In the genomic region with DNA sequence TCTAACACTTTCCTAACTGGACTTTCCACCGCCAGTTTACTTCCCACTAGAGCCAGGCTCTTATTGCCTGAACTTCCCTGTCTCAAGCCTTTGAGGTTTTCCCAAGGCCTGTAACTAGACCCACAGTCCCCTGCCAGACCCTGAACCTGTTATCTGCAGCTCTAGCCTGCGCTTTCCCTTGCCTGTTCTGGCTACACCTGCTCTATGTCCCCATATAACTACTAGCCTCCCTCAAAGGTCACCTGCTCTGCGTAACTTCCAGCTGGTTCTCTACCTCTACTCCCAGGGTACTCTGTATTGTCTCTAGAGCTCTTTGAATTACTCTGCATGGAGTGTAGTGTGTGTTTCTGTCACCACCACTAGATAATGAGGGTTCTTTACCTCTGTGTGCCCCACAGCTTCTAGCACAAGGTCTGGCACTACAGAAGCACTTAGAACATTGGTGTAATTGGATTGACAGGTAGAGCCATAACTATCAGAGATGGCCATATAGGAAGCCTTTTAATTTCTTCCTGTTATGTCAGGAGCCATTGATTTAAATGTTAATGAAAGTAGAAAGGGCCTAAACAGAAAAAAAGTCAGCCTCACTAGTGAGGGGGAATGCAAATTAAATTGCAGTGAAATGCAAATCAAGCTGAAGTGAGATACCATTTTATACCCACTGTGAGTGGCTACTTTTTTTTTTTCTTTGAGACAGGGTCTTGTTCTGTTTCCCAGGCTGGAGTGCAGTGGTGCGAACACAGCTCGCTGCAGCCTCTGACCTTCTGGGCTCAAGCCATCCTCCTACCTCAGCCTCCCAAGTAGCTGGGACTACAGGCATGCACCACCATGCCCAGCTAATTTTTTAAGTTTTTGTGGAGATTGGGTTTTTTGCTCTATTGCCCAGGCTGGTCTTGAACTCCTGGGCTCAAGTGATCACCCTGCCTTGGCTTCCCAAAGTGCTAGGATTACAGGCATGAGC, we compare ENCODE assay signal across 28 cellular contexts. TPM values are rescaled to one million over a fixed set of nuclear protein-coding genes. Genes with fewer than 3 reads are reported as not detected.
DNase-seq lines count a peak whose midpoint lies in the region; ATAC-seq, FAIRE-seq and TF ChIP-seq lines count a peak whose summit lies in the region.
"Had no signal": no experiment of that assay in that cellular context is flagged by ENCODE, and none has a peak within 500 bp of the region (broad histone marks: within the 10 kb centered on the region; RNA-seq: fewer than 3 reads in every experiment).

No MANE protein-coding gene starts in this region.

- H3K4me3 Mint-ChIP-seq in MCF 10A (ENCODE audit: unreplicated experiment) (no peak overlapping the region), H9 (no peak overlapping the region; a peak in 1 of 5 replicates), osteocyte (ENCODE audit: unreplicated experiment) (no peak overlapping the region)
- H3K4me3 Mint-ChIP-seq: activated naive CD4-positive, alpha-beta T cell treated with anti-CD3 and anti-CD28 coated beads, Interleukin-2, amount 10 ng/mL, durations not matched to agents 7 days and 5 days; neural progenitor cell; T-helper 1 cell treated with Interleukin-12 subunit alpha and Interleukin-12 subunit beta and Interleukin-4 antibody, amounts not matched to agents 30 μg/mL and 1 μg/mL, for 36 hours; type B pancreatic cell had no signal

- H3K27me3 ChIP-seq in mammary epithelial cell (ENCODE audit: insufficient read depth, low read length), result no peaks in the 10 kb centered on the region
- H3K27me3 ChIP-seq in H9 (ENCODE audit: insufficient read depth, low read length), result no peaks in the 10 kb centered on the region
- no peaks in the 10 kb centered on the region for H3K27me3 ChIP-seq in K562 (ENCODE audit: control insufficient read depth in 2 of 2, insufficient read depth in 2 of 2, low read length in 2 of 2)
- H3K27me3 ChIP-seq in pancreas, result no peaks in the 10 kb centered on the region
- H3K27me3 ChIP-seq: breast epithelium, colonic mucosa, esophagus muscularis mucosa, neural progenitor cell had no signal

- peaks cover 89% of the 10 kb centered on the region for H3K36me3 Mint-ChIP-seq in MCF 10A (ENCODE audit: insufficient read depth, unreplicated experiment)
- H3K36me3 Mint-ChIP-seq in H9 (ENCODE audit: insufficient read depth in 1 of 3, low read depth in 3 of 3), result peaks cover 11 to 30% (median 26%) of the 10 kb centered on the region in 3 experiments; a peak in 6 of 7 replicates
- H3K36me3 Mint-ChIP-seq in osteocyte (ENCODE audit: unreplicated experiment), result peaks cover 46% of the 10 kb centered on the region

- no peak overlapping the region for H4K8ac ChIP-seq in H9 (replicated peaks; ENCODE audit: insufficient read length, low read depth, low read length)

- H4K5ac ChIP-seq in H9 (ENCODE audit: insufficient read length, low read depth, low read length), result no peak overlapping the region

- H3K18ac ChIP-seq in H9 (ENCODE audit: insufficient read length, low read depth, low read length), result no peak overlapping the region

- H3K4me3 ChIP-seq in mammary epithelial cell (replicated peaks in 1 of 3; ENCODE audit: insufficient read depth in 1 of 3, low read depth in 2 of 3, low read length in 3 of 3) (no peak overlapping the region), K562 (no peak overlapping the region), pancreas (no peak overlapping the region), coronary artery (no peak overlapping the region)
- H3K4me3 ChIP-seq: breast epithelium, colonic mucosa, esophagus muscularis mucosa, neural progenitor cell had no signal

- no peak overlapping the region for H3K56ac ChIP-seq in H9 (ENCODE audit: insufficient read length, low read depth, low read length)

- H3T11ph ChIP-seq in H9 (ENCODE audit: low read length), result no peak overlapping the region

- in situ Hi-C loops in mammary epithelial cell (cut with MboI; ENCODE audit: low sequenced_read_pairs in 2 of 2), result loop anchor here in 1 of 2 donors (10.0 kb wide), 1 partner anchor 147 kb away; no protein-coding TSS in a partner anchor
- in situ Hi-C loops in K562 (cut with MboI), result loop anchor here (10.0 to 25.0 kb wide), 2 partner anchors 457 to 1036 kb away; no protein-coding TSS in a partner anchor

- TF ChIP-seq POLR2A in K562 (conservative IDR thresholded peaks at IDR 0.05), result peak; percentile 51; the same call in 1 of the 2 replicates

- no peak for TF ChIP-seq RAD21 in K562 (CRISPR knock-in tag; conservative IDR thresholded peaks at IDR 0.05 in 1 of 2, IDR thresholded peaks at IDR 0.05 in 1 of 2)

- H3K27me3 Mint-ChIP-seq in MCF 10A (ENCODE audit: insufficient read depth, unreplicated experiment), result no peaks in the 10 kb centered on the region
- H3K27me3 Mint-ChIP-seq in H9 (ENCODE audit: low read depth), result no peaks in the 10 kb centered on the region; the same call in 1 of the 2 replicates
- no peaks in the 10 kb centered on the region for H3K27me3 Mint-ChIP-seq in osteocyte (ENCODE audit: unreplicated experiment)
- H3K27me3 Mint-ChIP-seq: activated naive CD4-positive, alpha-beta T cell treated with anti-CD3 and anti-CD28 coated beads, Interleukin-2, amount 10 ng/mL, durations not matched to agents 7 days and 5 days; progenitor cell of endocrine pancreas; type B pancreatic cell had no signal

- H3K27ac ChIP-seq in mammary epithelial cell (ENCODE audit: insufficient read depth, low read depth, low read length), result no peak overlapping the region
- peak overlapping the region; percentile 33 for H3K27ac ChIP-seq in H9 (ENCODE audit: insufficient read length, low read depth, low read length)
- H3K27ac ChIP-seq in K562 (ENCODE audit: extremely low read depth, low read depth, low read length), result no peak overlapping the region
- H3K27ac ChIP-seq in pancreas, result no peak overlapping the region
- H3K27ac ChIP-seq in coronary artery, result no peak overlapping the region
- H3K27ac ChIP-seq: breast epithelium, colonic mucosa, esophagus muscularis mucosa, HL-60, neural progenitor cell had no signal

- no peak overlapping the region for H2BK120ac ChIP-seq in H9 (ENCODE audit: low read depth, low read length, poor library complexity, severe bottlenecking)

- H2BK20ac ChIP-seq in H9 (ENCODE audit: low read depth, low read length, poor library complexity, severe bottlenecking), result no peak overlapping the region

- no peak overlapping the region for H3K23ac ChIP-seq in H9 (ENCODE audit: insufficient read length, low read depth, low read length)

- no peak; the same call in 2 of the 3 replicates for ATAC-seq in K562
- ATAC-seq in HG03159 (IDR thresholded peaks at IDR 0.05; ENCODE audit: unreplicated experiment), result no peak
- no peak for ATAC-seq in pancreas

- H3K14ac ChIP-seq in H9 (ENCODE audit: insufficient read depth, low read length), result no peak overlapping the region

- H3K79me2 ChIP-seq in mammary epithelial cell (ENCODE audit: insufficient read depth, low read length), result peaks cover 40% of the 10 kb centered on the region
- H3K79me2 ChIP-seq in H9 (ENCODE audit: insufficient read depth, low read length), result no peaks in the 10 kb centered on the region
- H3K79me2 ChIP-seq in K562 (ENCODE audit: control insufficient read depth, insufficient read depth, low read length), result no peaks in the 10 kb centered on the region

- H3K4me1 Mint-ChIP-seq in MCF 10A (ENCODE audit: insufficient read depth, unreplicated experiment) (peaks cover 5% of the 10 kb centered on the region), H9 (peaks cover 15 to 25% of the 10 kb centered on the region in 2 experiments), osteocyte (ENCODE audit: unreplicated experiment) (no peaks in the 10 kb centered on the region)
- H3K4me1 Mint-ChIP-seq: activated naive CD4-positive, alpha-beta T cell treated with anti-CD3 and anti-CD28 coated beads, Interleukin-2, amount 10 ng/mL, durations not matched to agents 7 days and 5 days; neural progenitor cell had no signal

- H3K9me3 Mint-ChIP-seq in MCF 10A (ENCODE audit: unreplicated experiment) (no peaks in the 10 kb centered on the region), H9 (no peaks in the 10 kb centered on the region), osteocyte (ENCODE audit: unreplicated experiment) (no peaks in the 10 kb centered on the region)
- H3K9me3 Mint-ChIP-seq: activated naive CD4-positive, alpha-beta T cell treated with anti-CD3 and anti-CD28 coated beads, Interleukin-2, amount 10 ng/mL, durations not matched to agents 7 days and 5 days; neural progenitor cell; T-helper 1 cell treated with Interleukin-12 subunit alpha and Interleukin-12 subunit beta and Interleukin-4 antibody, amounts not matched to agents 30 μg/mL and 1 μg/mL, for 36 hours; type B pancreatic cell had no signal

- TF ChIP-seq EP300 in K562 (IDR thresholded peaks at IDR 0.05; ENCODE audit: low read length), result no peak

- CTCF ChIA-PET in MCF 10A (lab: Yijun Ruan, JAX), result interaction anchor here (0.6 to 1.5 kb wide), 5 partner anchors 9 to 701 kb away, joined by 3 to 5 read pairs (median 3); no protein-coding TSS in a partner anchor
- CTCF ChIA-PET in mammary epithelial cell (lab: Charles Lee; ENCODE audit: low non-redundant PET), result no interaction called here
- CTCF ChIA-PET in K562 (lab: Yijun Ruan, JAX; ENCODE audit: low intra/inter-chr PET ratio), result no interaction called here

- TF ChIP-seq CTCF in MCF 10A (IDR thresholded peaks at IDR 0.05; ENCODE audit: unreplicated experiment), result no peak
- no peak for TF ChIP-seq CTCF in mammary epithelial cell (conservative IDR thresholded peaks at IDR 0.05 in 1 of 2, IDR thresholded peaks at IDR 0.05 in 1 of 2; ENCODE audit: extremely low read depth in 1 of 2, insufficient read depth in 1 of 2, low read depth in 1 of 2, low read length in 2 of 2)
- TF ChIP-seq CTCF in H9 (conservative IDR thresholded peaks at IDR 0.05), result no peak
- no peak for TF ChIP-seq CTCF in K562 (IDR thresholded peaks at IDR 0.05 in 2 of 3, conservative IDR thresholded peaks at IDR 0.05 in 1 of 3; ENCODE audit: insufficient read depth in 2 of 3, low read depth in 1 of 3, low read length in 3 of 3)
- no peak for TF ChIP-seq CTCF in osteocyte (IDR thresholded peaks at IDR 0.05)
- no peak for TF ChIP-seq CTCF in pancreas (IDR thresholded peaks at IDR 0.05)
- TF ChIP-seq CTCF in coronary artery (IDR thresholded peaks at IDR 0.05), result no peak

- H3K36me3 ChIP-seq in mammary epithelial cell (ENCODE audit: insufficient read depth, low read length) (peaks cover 47% of the 10 kb centered on the region), K562 (ENCODE audit: control insufficient read depth, insufficient read depth, low read length) (peaks cover 69% of the 10 kb centered on the region), pancreas (peaks cover 0 to 15% (median 10%) of the 10 kb centered on the region in 3 donors)
- H3K36me3 ChIP-seq: breast epithelium, colonic mucosa had no signal

- no peak overlapping the region for H2BK15ac ChIP-seq in H9 (ENCODE audit: low read depth, low read length)

- intact Hi-C loops in MCF 10A (cut with micrococcal nuclease), result no loop called here
- intact Hi-C loops in mammary epithelial cell (cut with micrococcal nuclease), result loop anchor here (10.0 kb wide), 1 partner anchor 753 kb away; the partner anchor contains the start of gene WASHC4
- intact Hi-C loops in K562 (cut with micrococcal nuclease), result loop anchor here (10.0 kb wide), 1 partner anchor 297 kb away; the partner anchor contains the start of gene GLT8D2
- intact Hi-C loops in pancreas (cut with DNase I), result no loop called here

- dilution Hi-C loops in mammary epithelial cell (cut with HindIII; ENCODE audit: low sequenced_read_pairs), result no loop called here

- no peak overlapping the region for H4K91ac ChIP-seq in H9 (ENCODE audit: insufficient read length, low read depth, low read length)

- H3K9ac ChIP-seq in mammary epithelial cell (ENCODE audit: insufficient read depth, low read length) (no peak overlapping the region), H9 (ENCODE audit: extremely low read depth, insufficient read length, low read length) (no peak overlapping the region), K562 (ENCODE audit: insufficient read depth in 1 of 2, low read depth in 2 of 2, low read length in 2 of 2) (no peak overlapping the region)
- H3K9ac ChIP-seq: neural progenitor cell had no signal

- H3K4me1 ChIP-seq in mammary epithelial cell (ENCODE audit: insufficient read depth, low read length) (no peaks in the 10 kb centered on the region), H9 (ENCODE audit: insufficient read depth, low read length) (peaks cover 9% of the 10 kb centered on the region), K562 (replicated peaks in 1 of 2; ENCODE audit: control insufficient read depth in 2 of 2, insufficient read depth in 2 of 2, low read length in 2 of 2) (no peaks in the 10 kb centered on the region), pancreas (no peaks in the 10 kb centered on the region)
- H3K4me1 ChIP-seq: breast epithelium, colonic mucosa, esophagus muscularis mucosa, neural progenitor cell had no signal

- no peaks in the 10 kb centered on the region for H3K23me2 ChIP-seq in H9 (ENCODE audit: insufficient read length, low read depth, low read length, poor library complexity, severe bottlenecking)

- BruUV-seq in MCF 10A (replicated peaks; lab: Mats Ljungman, UMichigan) (no TSS peak), mammary epithelial cell (replicated peaks; lab: Mats Ljungman, UMichigan) (no TSS peak), K562 (replicated peaks; lab: Mats Ljungman, UMichigan) (no TSS peak)

- no peak overlapping the region for H2BK12ac ChIP-seq in H9 (ENCODE audit: insufficient read length, low read depth, low read length)

- H3K79me1 ChIP-seq in H9 (ENCODE audit: insufficient read depth, low read depth, low read length, poor library complexity, severe bottlenecking), result no peaks in the 10 kb centered on the region

- H3K9me3 ChIP-seq in mammary epithelial cell (replicated peaks; ENCODE audit: insufficient read depth, low read length), result no peaks in the 10 kb centered on the region
- H3K9me3 ChIP-seq in H9 (ENCODE audit: control insufficient read depth, low read depth, low read length), result no peaks in the 10 kb centered on the region
- H3K9me3 ChIP-seq in K562 (replicated peaks; ENCODE audit: control insufficient read depth, insufficient read depth, low read depth, low read length), result no peaks in the 10 kb centered on the region
- no peaks in the 10 kb centered on the region for H3K9me3 ChIP-seq in pancreas
- H3K9me3 ChIP-seq: breast epithelium, colonic mucosa, esophagus muscularis mucosa had no signal

- no peak overlapping the region for H3K4ac ChIP-seq in H9 (ENCODE audit: low read depth, low read length)

- H2AFZ ChIP-seq in mammary epithelial cell (ENCODE audit: low read depth, low read length) (no peak overlapping the region), H9 (ENCODE audit: low read length) (no peak overlapping the region), K562 (ENCODE audit: low read depth, low read length) (no peak overlapping the region)
- H2AFZ ChIP-seq: neural progenitor cell had no signal

- no peak overlapping the region for H2BK5ac ChIP-seq in H9 (ENCODE audit: insufficient read length, low read length)

- H2AK5ac ChIP-seq in H9 (ENCODE audit: insufficient read length, low read length), result no peak overlapping the region

- no peaks in the 10 kb centered on the region for H4K20me1 ChIP-seq in mammary epithelial cell (ENCODE audit: insufficient read depth, low read length)
- no peaks in the 10 kb centered on the region for H4K20me1 ChIP-seq in H9 (ENCODE audit: control insufficient read depth, insufficient read depth, insufficient read length)
- no peaks in the 10 kb centered on the region; the same call in 1 of the 2 replicates for H4K20me1 ChIP-seq in K562 (replicated peaks; ENCODE audit: control insufficient read depth, insufficient read depth, low read length)

- POLR2A ChIA-PET in MCF 10A (lab: Yijun Ruan, JAX) (no interaction called here), K562 (lab: Yijun Ruan, JAX) (interaction anchor here (0.6 to 2.8 kb wide), 4 partner anchors 9 to 800 kb away, joined by 3 to 8 read pairs (median 3); no protein-coding TSS in a partner anchor)

- no peak for FAIRE-seq in K562 (lab: Jason Lieb, UNC)
- FAIRE-seq in pancreas (lab: Jason Lieb, UNC), result no peak
- FAIRE-seq: frontal cortex, RCC 7860 had no signal

- WGBS in mammary epithelial cell (ENCODE audit: low coverage, missing lambda C conversion rate), result 100% methylated on average over 5 of the region's 5 CpGs
- no CpG with 5 or more reads among the region's 5 CpGs for WGBS in H9 (ENCODE audit: extremely low coverage, insufficient read length, low lambda C conversion rate)
- WGBS in K562 (ENCODE audit: insufficient coverage, low coverage, missing lambda C conversion rate), result 99% methylated on average over 5 of the region's 5 CpGs
- 95% methylated on average over 5 of the region's 5 CpGs for WGBS in pancreas, 2 donors

- H3K4me2 ChIP-seq in mammary epithelial cell (ENCODE audit: insufficient read depth, low read depth, low read length) (no peak overlapping the region), H9 (ENCODE audit: insufficient read depth, insufficient read length, low read length) (peak overlapping the region; percentile 20), K562 (ENCODE audit: insufficient read depth, low read length) (no peak overlapping the region)
- H3K4me2 ChIP-seq: neural progenitor cell had no signal

- no peak for DNase-seq in MCF 10A (ENCODE audit: unreplicated experiment)
- DNase-seq in mammary epithelial cell, result no peak
- peak; percentile 43 for DNase-seq in H9
- DNase-seq in K562 (ENCODE audit: extremely low read depth in 1 of 4, low spot score in 3 of 4), result no peak
- peak; percentile 64 for DNase-seq in osteocyte (ENCODE audit: extremely low spot score, unreplicated experiment)
- no peak for DNase-seq in pancreas
- DNase-seq in coronary artery (ENCODE audit: low spot score), result no peak
- DNase-seq: ACHN; activated CD4-positive, alpha-beta T cell treated with anti-CD3 and anti-CD28 coated beads for 1 hour; activated naive CD4-positive, alpha-beta T cell treated with anti-CD3 and anti-CD28 coated beads, Interleukin-2, amount 10 ng/mL, durations not matched to agents 7 days and 5 days; amniotic stem cell; colonic mucosa; COR-L47; DMS79; hippocampal formation; NCI-H2081 treated with DMSO at 0.1 percent for 48 hours; NCI-H510A; stimulated activated CD8-positive, alpha-beta memory T cell treated with anti-CD3 and anti-CD28 coated beads, Interleukin-4, amount 100 ng/mL, for 48 hours had no signal

- peaks cover 3% of the 10 kb centered on the region for H3K9me1 ChIP-seq in K562 (ENCODE audit: control insufficient read depth, insufficient read depth, low read length)

- H3K27ac Mint-ChIP-seq in MCF 10A (ENCODE audit: low read depth, unreplicated experiment) (peak overlapping the region; percentile 34), H9 (peak overlapping the region; percentile 37 to 87 (median 58); a peak in 6 of 7 replicates), osteocyte (ENCODE audit: unreplicated experiment) (no peak overlapping the region)
- H3K27ac Mint-ChIP-seq: activated naive CD4-positive, alpha-beta T cell treated with anti-CD3 and anti-CD28 coated beads, Interleukin-2, amount 10 ng/mL, durations not matched to agents 7 days and 5 days; neural progenitor cell; progenitor cell of endocrine pancreas; T-helper 1 cell treated with Interleukin-12 subunit alpha and Interleukin-12 subunit beta and Interleukin-4 antibody, amounts not matched to agents 30 μg/mL and 1 μg/mL, for 36 hours; type B pancreatic cell had no signal

RNA-seq across cellular contexts. Expression of gene EID3, which starts 47.8 kb away (rescaled TPM):
- total RNA-seq in MCF 10A (2022) (1.6 and 3.0 TPM in 2 replicates), mammary epithelial cell (1 to 10 TPM; 5.3 to 6.3 TPM), H9 (2021) (1.2 and 1.4 TPM in 2 replicates), K562 (2014; rRNA removed) (1.2 TPM in 2 replicates), K562 (2014; rRNA removed; fragmentation: Illumina TruSeq; extraction: Trizol) (3.2 and 3.4 TPM in 2 replicates), K562 (2015; rRNA removed; fragmentation: Illumina TruSeq; extraction: Trizol) (3.5 TPM in 2 replicates), K562 (2021) (1.1 and 1.9 TPM in 2 replicates), osteocyte (2.8 and 3.7 TPM in 2 replicates), pancreas (1 to 10 TPM in 5 of 6 donors, under 1 TPM in 1; 0.98 to 1.6 (median 1.2) TPM)
- polyA plus RNA-seq in mammary epithelial cell (0.95 TPM), K562 (2011; rRNA removed) (0.41 and 0.42 TPM in 2 replicates), K562 (2014; fragmentation: Illumina TruSeq; extraction: Trizol) (0.10 and 0.24 TPM in 2 replicates), K562 (2014; fragmentation: Nextera tagmentation; extraction: Ambion mirVana) (under 1 TPM; 0.07 to 0.21 TPM), K562 (2014; rRNA removed) (0.41 and 0.78 TPM in 2 replicates), pancreas (1 to 10 TPM; 1.2 to 2.4 TPM)
- polyA minus RNA-seq in mammary epithelial cell, result not detected
- 20.4 and 74.5 TPM in 2 replicates for total RNA-seq in K562 (2011; cell fraction: chromatin; rRNA removed; ENCODE audit: low replicate concordance)
- total RNA-seq in K562 (2011; cell fraction: nucleolus; rRNA removed), result 12.2 and 18.6 TPM in 2 replicates
- 20.0 and 24.5 TPM in 2 replicates for total RNA-seq in K562 (2011; cell fraction: nucleoplasm; rRNA removed)
- 0.06 and 0.16 TPM in 2 replicates for polyA plus RNA-seq in K562 (2011; cell fraction: cytosol; rRNA removed)
- polyA plus RNA-seq in K562 (2011; cell fraction: nucleus; rRNA removed), result 1.7 and 1.9 TPM in 2 replicates
- polyA plus RNA-seq in K562 (2012), result 0.24 and 0.34 TPM in 2 replicates
- polyA minus RNA-seq in K562 (2011; rRNA and poly(A)+ RNA removed), result 7.7 and 9.4 TPM in 2 replicates
- not detected in 2 replicates for polyA minus RNA-seq in K562 (2011; cell fraction: cytosol; rRNA and poly(A)+ RNA removed)
- polyA minus RNA-seq in K562 (2011; cell fraction: nucleus; rRNA and poly(A)+ RNA removed), result 6.6 and 9.7 TPM in 2 replicates

Comparison
In these comparisons a context has a peak if more than half of its experiments do, and no peak if none do; other contexts are left out.
1. intact Hi-C loops: an anchor here in mammary epithelial cell (10.0 kb wide) and K562 (10.0 kb wide); none called in MCF 10A and pancreas.
2. DNase-seq: peak in H9 (single experiment) and osteocyte (single experiment); none in MCF 10A (single experiment), mammary epithelial cell (single experiment), K562 (0 of 4), pancreas (0 of 6) and coronary artery (single experiment).